ENCODE assay signal across 10 cellular contexts in genomic region chr7:140214075-140214684, GRCh38. TPM values are rescaled to one million over a fixed set of nuclear protein-coding genes. Genes with fewer than 3 reads are reported as not detected.
DNase-seq lines count a peak whose midpoint lies in the region; ATAC-seq and TF ChIP-seq lines count a peak whose summit lies in the region.
"Had no signal": no experiment of that assay in that cellular context is flagged by ENCODE, and none has a peak within 500 bp of the region (broad histone marks: within the 10 kb centered on the region; RNA-seq: fewer than 3 reads in every experiment).

No MANE protein-coding gene starts in this region.

- TF ChIP-seq EP300 in upper lobe of left lung (IDR thresholded peaks at IDR 0.05): no peak

- H3K4me1 ChIP-seq in PC-9 (replicated peaks; ENCODE audit: insufficient read depth) (peaks cover 15% of the 10 kb centered on the region; the same call in 1 of the 2 replicates), upper lobe of left lung (peaks cover 0 to 18% (median 3%) of the 10 kb centered on the region in 4 donors)

- peak overlapping the region in 1 of 10 donors; percentile 23 for H3K27ac Mint-ChIP-seq in naive thymus-derived CD8-positive, alpha-beta T cell
- H3K27ac Mint-ChIP-seq: activated naive CD4-positive, alpha-beta T cell treated with anti-CD3 and anti-CD28 coated beads, Interleukin-2, amount 50 U/mL, for 24 hours; GM23338 had no signal

- H3K4me2 ChIP-seq in PC-9: no peak overlapping the region; the same call in 1 of the 2 replicates
- H3K4me2 ChIP-seq: GM23338 had no signal

- TF ChIP-seq CTCF in PC-9 (conservative IDR thresholded peaks at IDR 0.05): no peak
- no peak for TF ChIP-seq CTCF in fibroblast of the aortic adventitia (IDR thresholded peaks at IDR 0.05; ENCODE audit: insufficient read depth, low read length)
- no peak for TF ChIP-seq CTCF in upper lobe of left lung (IDR thresholded peaks at IDR 0.05)

- ATAC-seq in Right ventricle myocardium inferior: peak; percentile 8
- peak; percentile 66 to 67 for ATAC-seq in upper lobe of left lung (ENCODE audit: low FRiP score in 2 of 2)
- no peak for ATAC-seq in naive thymus-derived CD8-positive, alpha-beta T cell
- ATAC-seq: GM23338 had no signal

- no peak for TF ChIP-seq POLR2A in upper lobe of left lung (IDR thresholded peaks at IDR 0.05)

- POLR2A ChIA-PET in PC-9 (lab: Charles Lee; ENCODE audit: unreplicated experiment): no interaction called here
- POLR2A ChIA-PET in naive thymus-derived CD8-positive, alpha-beta T cell (lab: Charles Lee): interaction anchor here (1.0 kb wide), 1 partner anchor 16 kb away, joined by 3 read pairs; no protein-coding TSS in a partner anchor

- DNase-seq in Right ventricle myocardium inferior (ENCODE audit: missing footprints) (no peak), cardiac septum (ENCODE audit: low spot score) (no peak), PC-9 (peak in 1 of 2 experiments; percentile 86), fibroblast of the aortic adventitia (ENCODE audit: low read depth) (peak; percentile 68), upper lobe of left lung (peak in 1 of 2 donors; percentile 68), medulla oblongata (ENCODE audit: extremely low spot score) (no peak), KG1 (lab: John Stamatoyannopoulos, UW) (no peak)
- no peak for DNase-seq in naive thymus-derived CD8-positive, alpha-beta T cell

- peaks cover 0 to 8% (median 0%) of the 10 kb centered on the region in 9 donors for H3K9me3 Mint-ChIP-seq in naive thymus-derived CD8-positive, alpha-beta T cell
- H3K9me3 Mint-ChIP-seq: activated naive CD4-positive, alpha-beta T cell treated with anti-CD3 and anti-CD28 coated beads, Interleukin-2, amount 50 U/mL, for 24 hours had no signal

- H4K20me1 ChIP-seq in PC-9 (ENCODE audit: insufficient read depth): no peaks in the 10 kb centered on the region

- no peaks in the 10 kb centered on the region for H3K79me2 ChIP-seq in PC-9 (ENCODE audit: low read depth)

- H3F3A ChIP-seq in PC-9 (ENCODE audit: insufficient read depth, low read depth): peaks cover 10% of the 10 kb centered on the region; the same call in 1 of the 2 replicates

- CTCF ChIA-PET in PC-9 (lab: Charles Lee): no interaction called here

- H3K27me3 ChIP-seq in PC-9 (ENCODE audit: insufficient read depth, low read depth) (no peaks in the 10 kb centered on the region), upper lobe of left lung (no peaks in the 10 kb centered on the region)

- H3K36me3 ChIP-seq in PC-9 (ENCODE audit: low read depth) (no peaks in the 10 kb centered on the region), upper lobe of left lung (no peaks in the 10 kb centered on the region)

- intact Hi-C loops in Right ventricle myocardium inferior (cut with DNase I): no loop called here
- intact Hi-C loops in cardiac septum (cut with DNase I): no loop called here
- intact Hi-C loops in PC-9 (cut with micrococcal nuclease; ENCODE audit: unreplicated experiment): no loop called here

- H3K4me3 ChIP-seq in PC-9 (no peak overlapping the region), fibroblast of the aortic adventitia (ENCODE audit: low read depth, low read length) (no peak overlapping the region), upper lobe of left lung (no peak overlapping the region)
- H3K4me3 ChIP-seq: GM23338 had no signal

- peaks cover 13 to 59% (median 25%) of the 10 kb centered on the region in 4 donors for H3K4me1 Mint-ChIP-seq in naive thymus-derived CD8-positive, alpha-beta T cell

- WGBS in upper lobe of left lung, 2 donors: 60 to 64% methylated on average over 3 of the region's 3 CpGs

- no peaks in the 10 kb centered on the region for H3K9me2 ChIP-seq in PC-9 (ENCODE audit: insufficient read depth)

- H3K27ac ChIP-seq in PC-9 (peak overlapping the region; percentile 6; the same call in 1 of the 2 replicates), upper lobe of left lung (peak overlapping the region in 3 of 4 donors; percentile 17 to 43 (median 34))

- H3K36me3 Mint-ChIP-seq in naive thymus-derived CD8-positive, alpha-beta T cell: no peaks in the 10 kb centered on the region

- peak overlapping the region in 1 of 10 donors; percentile 3 for H3K4me3 Mint-ChIP-seq in naive thymus-derived CD8-positive, alpha-beta T cell
- H3K4me3 Mint-ChIP-seq: activated naive CD4-positive, alpha-beta T cell treated with anti-CD3 and anti-CD28 coated beads, Interleukin-2, amount 50 U/mL, for 24 hours; GM23338 had no signal

- no peak overlapping the region for H2AFZ ChIP-seq in PC-9
- H2AFZ ChIP-seq: GM23338 had no signal

- H3K9me3 ChIP-seq in PC-9 (ENCODE audit: insufficient read depth, low read depth): no peaks in the 10 kb centered on the region
- H3K9me3 ChIP-seq in upper lobe of left lung: no peaks in the 10 kb centered on the region

- BruUV-seq in PC-9 (replicated peaks; lab: Mats Ljungman, UMichigan): no TSS peak

- peaks cover 0 to 7% (median 0%) of the 10 kb centered on the region in 5 donors for H3K27me3 Mint-ChIP-seq in naive thymus-derived CD8-positive, alpha-beta T cell
- H3K27me3 Mint-ChIP-seq: activated naive CD4-positive, alpha-beta T cell treated with anti-CD3 and anti-CD28 coated beads, Interleukin-2, amount 50 U/mL, for 24 hours had no signal

RNA-seq across cellular contexts. Expression of gene KDM7A, which starts 37.4 kb away (rescaled TPM):
- total RNA-seq in Right ventricle myocardium inferior (8.1 TPM), cardiac septum (11.8 TPM), PC-9 (2021) (1.5 and 1.8 TPM in 2 replicates), fibroblast of the aortic adventitia (ENCODE audit: low replicate concordance) (6.6 and 6.9 TPM in 2 replicates), upper lobe of left lung (10 to 100 TPM; 12.9 to 41.8 (median 18.2) TPM)
- total RNA-seq in naive thymus-derived CD8-positive, alpha-beta T cell: 10 to 100 TPM; 60.7 to 65.4 TPM
- 1 to 10 TPM; 3.5 to 4.4 (median 4.3) TPM for polyA plus RNA-seq in naive thymus-derived CD8-positive, alpha-beta T cell

Comparison
In these comparisons a context has a peak if more than half of its experiments do, and no peak if none do; other contexts are left out.
1. ATAC-seq: peak in Right ventricle myocardium inferior (single experiment) and upper lobe of left lung (2 of 2); none in naive thymus-derived CD8-positive, alpha-beta T cell (0 of 2).